In genomic region chr10:23157691-23158369, GRCh38 we compare ENCODE assay signal across 8 cellular contexts.
DNase-seq lines count a peak whose midpoint lies in the region; ATAC-seq and TF ChIP-seq lines count a peak whose summit lies in the region.

No MANE protein-coding gene starts in this region.

- peak overlapping the region in 4 of 10 experiments; percentile 35 to 45 (median 40); a peak in 7 of 20 replicates for H3K4me3 ChIP-seq in BLaER1 treated with 17β-estradiol and CSF1 and Interleukin-3, amounts not matched to agents 10 nM and 100 nM
- H3K4me3 ChIP-seq in choroid plexus epithelial cell (ENCODE audit: low read depth, low read length) = no peak overlapping the region

- H4K20me1 ChIP-seq in BLaER1 treated with 17β-estradiol and CSF1 and Interleukin-3, amounts not matched to agents 10 nM and 100 nM = no peaks in the 10 kb centered on the region

- no peaks in the 10 kb centered on the region for H3K9me3 ChIP-seq in BLaER1 treated with 17β-estradiol and CSF1 and Interleukin-3, amounts not matched to agents 10 nM and 100 nM (replicated peaks in 1 of 11)

- H3K36me3 Mint-ChIP-seq in nephron progenitor cell (ENCODE audit: low read depth) = no peaks in the 10 kb centered on the region

- no peak overlapping the region for H3K27ac Mint-ChIP-seq in nephron progenitor cell

- peak overlapping the region; percentile 41 for H3K4me3 Mint-ChIP-seq in nephron progenitor cell

- peaks cover 7 to 21% (median 18%) of the 10 kb centered on the region in 10 experiments; a peak in 17 of 20 replicates for H3K4me1 ChIP-seq in BLaER1 treated with 17β-estradiol and CSF1 and Interleukin-3, amounts not matched to agents 10 nM and 100 nM

- H3K9ac ChIP-seq in BLaER1 treated with 17β-estradiol and CSF1 and Interleukin-3, amounts not matched to agents 10 nM and 100 nM = no peak overlapping the region

- ATAC-seq in HG02885 (IDR thresholded peaks at IDR 0.05; ENCODE audit: poor library complexity, unreplicated experiment) = peak; percentile 71

- H3K4me1 Mint-ChIP-seq in nephron progenitor cell = peaks cover 40% of the 10 kb centered on the region

- H3K9me3 Mint-ChIP-seq in nephron progenitor cell = peaks cover 6% of the 10 kb centered on the region

- peaks cover 60% of the 10 kb centered on the region for H3K27me3 Mint-ChIP-seq in nephron progenitor cell (ENCODE audit: low read depth, poor library complexity)

- no peak overlapping the region for H3K27ac ChIP-seq in BLaER1 treated with 17β-estradiol and CSF1 and Interleukin-3, amounts not matched to agents 10 nM and 100 nM

- TF ChIP-seq CTCF in GM13977 (IDR thresholded peaks at IDR 0.05; ENCODE audit: extremely low read depth, insufficient read depth, missing control alignments) (peak; percentile 56), choroid plexus epithelial cell (conservative IDR thresholded peaks at IDR 0.05; ENCODE audit: low read depth, low read length) (peak; percentile 48), nephron progenitor cell (IDR thresholded peaks at IDR 0.05) (no peak)

- in situ Hi-C loops in GM13977 (cut with MboI; ENCODE audit: low pct_unique_long_range_greater_than_20kb, low sequenced_read_pairs, unreplicated experiment) = no loop called here

- peak; percentile 64 for DNase-seq in GM13977 (ENCODE audit: low spot score)
- peak; percentile 34 for DNase-seq in NCI-H526 treated with DMSO at 0.1 percent for 48 hours (lab: John Stamatoyannopoulos, UW)
- DNase-seq in choroid plexus epithelial cell (ENCODE audit: low read depth) = peak; percentile 71
- DNase-seq in nephron progenitor cell = peak; percentile 12
- DNase-seq in foreskin melanocyte = no peak
- DNase-seq in NCI-H1930 (lab: John Stamatoyannopoulos, UW) = no peak

- H3K36me3 ChIP-seq in BLaER1 treated with 17β-estradiol and CSF1 and Interleukin-3, amounts not matched to agents 10 nM and 100 nM = no peaks in the 10 kb centered on the region

- no peaks in the 10 kb centered on the region for H3K27me3 ChIP-seq in BLaER1 treated with 17β-estradiol and CSF1 and Interleukin-3, amounts not matched to agents 10 nM and 100 nM

- peak overlapping the region; percentile 32 to 84 (median 58); a peak in 20 of 22 replicates for H3K4me2 ChIP-seq in BLaER1 treated with 17β-estradiol and CSF1 and Interleukin-3, amounts not matched to agents 10 nM and 100 nM

Comparison
In these comparisons a context has a peak if more than half of its experiments do, and no peak if none do; other contexts are left out.
1. DNase-seq: peak in GM13977 (single experiment), NCI-H526 treated with DMSO at 0.1 percent for 48 hours (single experiment), choroid plexus epithelial cell (single experiment) and nephron progenitor cell (single experiment); none in foreskin melanocyte (single experiment) and NCI-H1930 (0 of 2).